8 cellular contexts compared by ENCODE assay signal in genomic region chr6:169831450-169832246, GRCh38.
A peak's percentile ranks its signal among the peaks of the same experiment; 100 is the strongest.
DNase-seq lines count a peak whose midpoint lies in the region; ATAC-seq lines count a peak whose summit lies in the region.

No MANE protein-coding gene starts in this region.

- peaks cover 10 to 64% of the 10 kb centered on the region in 2 experiments for H3K27me3 ChIP-seq in mesenchymal stem cell (ENCODE audit: control insufficient read depth in 1 of 2, insufficient read depth in 1 of 2, low read length in 2 of 2)

- H3K79me1 ChIP-seq in mesenchymal stem cell (replicated peaks; ENCODE audit: low read length, poor library complexity, severe bottlenecking), result no peaks in the 10 kb centered on the region

- H3K18ac ChIP-seq in mesenchymal stem cell (ENCODE audit: low read depth in 1 of 2, low read length in 2 of 2), result no peak overlapping the region

- H2BK5ac ChIP-seq in mesenchymal stem cell (ENCODE audit: low read depth, low read length, poor library complexity, severe bottlenecking), result no peak overlapping the region

- H3K27ac ChIP-seq in mesenchymal stem cell (ENCODE audit: low read length, poor library complexity, severe bottlenecking), result no peak overlapping the region

- ATAC-seq in HG02981 (IDR thresholded peaks at IDR 0.05; ENCODE audit: unreplicated experiment), result peak; percentile 59
- no peak for ATAC-seq in HG02610 (IDR thresholded peaks at IDR 0.05; ENCODE audit: unreplicated experiment)

- no peak overlapping the region for H2BK12ac ChIP-seq in mesenchymal stem cell (ENCODE audit: low read length in 2 of 2)

- no peak overlapping the region for H4K91ac ChIP-seq in mesenchymal stem cell (ENCODE audit: low read length)

- H3K4me1 ChIP-seq in mesenchymal stem cell (ENCODE audit: control insufficient read depth, insufficient read depth, low read depth, low read length), result peaks cover 6% of the 10 kb centered on the region

- H3K9ac ChIP-seq in mesenchymal stem cell (ENCODE audit: low read length), result no peak overlapping the region

- H3K9me3 ChIP-seq in mesenchymal stem cell (ENCODE audit: control insufficient read depth, low read length), result peaks cover 7% of the 10 kb centered on the region

- no peaks in the 10 kb centered on the region for H3K36me3 ChIP-seq in mesenchymal stem cell (ENCODE audit: control insufficient read depth in 1 of 2, insufficient read depth in 2 of 2, low read depth in 1 of 2, low read length in 2 of 2)

- no peak overlapping the region for H3K4me2 ChIP-seq in mesenchymal stem cell (ENCODE audit: low read length, poor library complexity, severe bottlenecking)

- H3K23ac ChIP-seq in mesenchymal stem cell (ENCODE audit: low read length in 2 of 2), result no peak overlapping the region

- peak; percentile 84 for DNase-seq in GM03348 (ENCODE audit: low spot score)
- peak; percentile 82 for DNase-seq in NCI-H748 treated with DMSO at 0.1 percent for 48 hours (lab: John Stamatoyannopoulos, UW)
- peak; percentile 90 for DNase-seq in activated CD8-positive, alpha-beta memory T cell treated with anti-CD3 and anti-CD28 coated beads for 24 hours
- peak; percentile 53 for DNase-seq in effector CD8-positive, alpha-beta T cell (lab: John Stamatoyannopoulos, UW)
- DNase-seq in mesenchymal stem cell, result peak; percentile 47
- peak; percentile 37 for DNase-seq in stimulated activated CD8-positive, alpha-beta memory T cell treated with anti-CD3 and anti-CD28 coated beads, Interleukin-12 subunit alpha, Interleukin-12 subunit beta, amount 100 ng/mL, for 4 hours (ENCODE audit: low read depth)

- H4K8ac ChIP-seq in mesenchymal stem cell (ENCODE audit: low read length), result no peak overlapping the region

- 43% methylated on average over 29 of the region's 32 CpGs for WGBS in mesenchymal stem cell

- no peak overlapping the region for H2BK15ac ChIP-seq in mesenchymal stem cell (ENCODE audit: low read depth, poor library complexity, severe bottlenecking)

- H3K4ac ChIP-seq in mesenchymal stem cell (ENCODE audit: low read depth in 1 of 2, low read length in 2 of 2), result no peak overlapping the region

- no peak overlapping the region for H2BK120ac ChIP-seq in mesenchymal stem cell (ENCODE audit: low read depth, low read length)

- no peak overlapping the region for H3K14ac ChIP-seq in mesenchymal stem cell (ENCODE audit: low read length in 2 of 2)

- no peak overlapping the region for H2AFZ ChIP-seq in mesenchymal stem cell (ENCODE audit: low read depth, low read length)

- no peak overlapping the region for H2AK5ac ChIP-seq in mesenchymal stem cell (ENCODE audit: low read length, severe bottlenecking)

- H3K4me3 ChIP-seq in mesenchymal stem cell (ENCODE audit: insufficient read depth in 1 of 2, low read depth in 1 of 2, low read length in 2 of 2), result no peak overlapping the region

Comparison
In these comparisons a context has a peak if more than half of its experiments do, and no peak if none do; other contexts are left out.
1. DNase-seq: peak in every context shown above with its lines; median percentile 90 in activated CD8-positive, alpha-beta memory T cell treated with anti-CD3 and anti-CD28 coated beads for 24 hours; 84 in GM03348; 82 in NCI-H748 treated with DMSO at 0.1 percent for 48 hours; 53 in effector CD8-positive, alpha-beta T cell; 47 in mesenchymal stem cell; 37 in stimulated activated CD8-positive, alpha-beta memory T cell treated with anti-CD3 and anti-CD28 coated beads, Interleukin-12 subunit alpha, Interleukin-12 subunit beta, amount 100 ng/mL, for 4 hours.